Comparison of ENCODE assay signal across 16 cellular contexts in the genomic region with DNA sequence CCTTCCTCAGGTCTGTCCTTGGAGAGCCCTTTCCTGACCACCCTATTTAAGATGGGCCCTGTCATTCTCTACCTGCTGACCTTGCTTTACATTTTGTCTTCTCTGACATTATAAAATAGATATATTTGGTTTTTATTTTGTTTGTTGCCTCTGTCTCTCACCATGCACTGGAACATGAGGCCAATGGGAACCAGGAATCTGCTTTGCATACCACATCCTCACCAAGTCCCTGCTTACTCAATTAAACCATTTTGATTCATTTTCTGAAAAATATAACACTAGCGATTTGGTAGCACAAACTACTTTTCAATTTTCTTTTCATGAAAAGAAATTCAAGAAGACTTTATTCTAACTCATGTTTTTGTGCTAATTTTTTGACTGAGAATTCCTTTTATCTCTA. TPM values are rescaled to one million over a fixed set of nuclear protein-coding genes. Genes with fewer than 3 reads are reported as not detected.
DNase-seq lines count a peak whose midpoint lies in the region; ATAC-seq and TF ChIP-seq lines count a peak whose summit lies in the region.
"Had no signal": no experiment of that assay in that cellular context is flagged by ENCODE, and none has a peak within 500 bp of the region (broad histone marks: within the 10 kb centered on the region; RNA-seq: fewer than 3 reads in every experiment).

No MANE protein-coding gene starts in this region.

- TF ChIP-seq CTCF in breast epithelium (IDR thresholded peaks at IDR 0.05): no peak
- TF ChIP-seq CTCF in WERI-Rb-1 (IDR thresholded peaks at IDR 0.05; ENCODE audit: low read depth, low read length): no peak

- H3K27ac Mint-ChIP-seq in activated T-cell treated with anti-CD3 and anti-CD28 coated beads, Interleukin-2, amount 50 U/mL, for 24 hours: peak overlapping the region; percentile 39
- no peak overlapping the region for H3K27ac Mint-ChIP-seq in stimulated activated memory B cell treated with anti-CD40 and anti-IgM and Interleukin-4, amounts not matched to agents 10 μg/mL and 1 μg/mL and 100 μg/mL, for 72 hours

- H3K4me3 ChIP-seq in breast epithelium (no peak overlapping the region), WERI-Rb-1 (ENCODE audit: low read depth, low read length) (no peak overlapping the region)
- H3K4me3 ChIP-seq: GM23248 had no signal

- no peak for DNase-seq in activated T-cell treated with anti-CD3 and anti-CD28 coated beads, Interleukin-2, amount 50 U/mL, for 24 hours
- no peak for DNase-seq in activated T-cell treated with anti-CD3 and anti-CD28 coated beads, Interleukin-2, amount 50 U/mL, for 1 hour
- DNase-seq in breast epithelium (ENCODE audit: low spot score in 2 of 2) (no peak), AML-193 (lab: John Stamatoyannopoulos, UW) (no peak), WERI-Rb-1 (no peak)
- DNase-seq: activated gamma-delta T cell, dermis blood vessel endothelial cell, hypothalamus, left cardiac atrium, NCI-H187 had no signal

- no peaks in the 10 kb centered on the region for H3K27me3 ChIP-seq in breast epithelium
- no peaks in the 10 kb centered on the region for H3K27me3 ChIP-seq in WERI-Rb-1 (ENCODE audit: insufficient read depth, low read depth, severe bottlenecking)

- H3K9me3 ChIP-seq in breast epithelium: no peaks in the 10 kb centered on the region
- H3K9me3 ChIP-seq in WERI-Rb-1 (ENCODE audit: severe bottlenecking): no peaks in the 10 kb centered on the region

- no peak for TF ChIP-seq POLR2A in breast epithelium (IDR thresholded peaks at IDR 0.05)

- no peaks in the 10 kb centered on the region for H3K4me1 ChIP-seq in breast epithelium

- H3K36me3 Mint-ChIP-seq in activated T-cell treated with anti-CD3 and anti-CD28 coated beads, Interleukin-2, amount 50 U/mL, for 24 hours (ENCODE audit: low read depth): no peaks in the 10 kb centered on the region
- H3K36me3 Mint-ChIP-seq in stimulated activated memory B cell treated with anti-CD40 and anti-IgM and Interleukin-4, amounts not matched to agents 10 μg/mL and 1 μg/mL and 100 μg/mL, for 72 hours: no peaks in the 10 kb centered on the region

- no peaks in the 10 kb centered on the region for H3K9me3 Mint-ChIP-seq in activated T-cell treated with anti-CD3 and anti-CD28 coated beads, Interleukin-2, amount 50 U/mL, for 24 hours
- no peaks in the 10 kb centered on the region for H3K9me3 Mint-ChIP-seq in stimulated activated memory B cell treated with anti-CD40 and anti-IgM and Interleukin-4, amounts not matched to agents 10 μg/mL and 1 μg/mL and 100 μg/mL, for 72 hours

- peaks cover 14% of the 10 kb centered on the region for H3K4me1 Mint-ChIP-seq in activated T-cell treated with anti-CD3 and anti-CD28 coated beads, Interleukin-2, amount 50 U/mL, for 24 hours (ENCODE audit: low read depth)
- peaks cover 6% of the 10 kb centered on the region for H3K4me1 Mint-ChIP-seq in stimulated activated memory B cell treated with anti-CD40 and anti-IgM and Interleukin-4, amounts not matched to agents 10 μg/mL and 1 μg/mL and 100 μg/mL, for 72 hours

- H3K36me3 ChIP-seq in breast epithelium (no peaks in the 10 kb centered on the region), WERI-Rb-1 (no peaks in the 10 kb centered on the region)

- peaks cover 38% of the 10 kb centered on the region for H3K27me3 Mint-ChIP-seq in activated T-cell treated with anti-CD3 and anti-CD28 coated beads, Interleukin-2, amount 50 U/mL, for 24 hours
- H3K27me3 Mint-ChIP-seq in stimulated activated memory B cell treated with anti-CD40 and anti-IgM and Interleukin-4, amounts not matched to agents 10 μg/mL and 1 μg/mL and 100 μg/mL, for 72 hours: no peaks in the 10 kb centered on the region

- intact Hi-C loops in breast epithelium (cut with DNase I; ENCODE audit: low total_unique reads): no loop called here

- H3K27ac ChIP-seq in breast epithelium (no peak overlapping the region), WERI-Rb-1 (no peak overlapping the region)
- H3K27ac ChIP-seq: GM23248, RWPE1 had no signal

- H3K4me3 Mint-ChIP-seq in activated T-cell treated with anti-CD3 and anti-CD28 coated beads, Interleukin-2, amount 50 U/mL, for 24 hours: no peak overlapping the region
- H3K4me3 Mint-ChIP-seq in stimulated activated memory B cell treated with anti-CD40 and anti-IgM and Interleukin-4, amounts not matched to agents 10 μg/mL and 1 μg/mL and 100 μg/mL, for 72 hours: no peak overlapping the region

- ATAC-seq in GM21529 (IDR thresholded peaks at IDR 0.05; ENCODE audit: unreplicated experiment) (peak; percentile 62), HG03354 (IDR thresholded peaks at IDR 0.05; ENCODE audit: poor library complexity, severe bottlenecking, unreplicated experiment) (peak; percentile 70)
- peak; percentile 34 for ATAC-seq in stimulated activated memory B cell treated with anti-CD40 and anti-IgM and Interleukin-4, amounts not matched to agents 10 μg/mL and 1 μg/mL and 100 μg/mL, for 72 hours
- ATAC-seq: left cardiac atrium had no signal

RNA-seq across cellular contexts. Expression of a gene that starts 32.8 kb away (rescaled TPM):
- under 1 TPM in 1 of 3 donors, not detected in 2; 0.98 TPM for total RNA-seq in breast epithelium
- total RNA-seq: T-helper 1 cell treated with Interleukin-12 subunit alpha and Interleukin-12 subunit beta and Interleukin-4 antibody, amounts not matched to agents 30 ng/mL and 1 ng/mL, for 36 hours had no signal
